22 cellular contexts compared by ENCODE assay signal in genomic region chr20:22315771-22316170, GRCh38.
A peak's percentile ranks its signal among the peaks of the same experiment; 100 is the strongest.
DNase-seq lines count a peak whose midpoint lies in the region; ATAC-seq and TF ChIP-seq lines count a peak whose summit lies in the region.
"Had no signal": no experiment of that assay in that cellular context is flagged by ENCODE, and none has a peak within 500 bp of the region (broad histone marks: within the 10 kb centered on the region; RNA-seq: fewer than 3 reads in every experiment).

No MANE protein-coding gene starts in this region.

- H2BK5ac ChIP-seq in trophoblast cell (ENCODE audit: low read depth, low read length, poor library complexity): no peak overlapping the region

- H3K14ac ChIP-seq in trophoblast cell (ENCODE audit: low read length): no peak overlapping the region

- H2BK120ac ChIP-seq in trophoblast cell (ENCODE audit: insufficient read depth, low read length, poor library complexity): no peak overlapping the region

- H3K9me3 Mint-ChIP-seq in chondrocyte (ENCODE audit: low read depth): no peaks in the 10 kb centered on the region
- peaks cover 2% of the 10 kb centered on the region for H3K9me3 Mint-ChIP-seq in activated naive CD4-positive, alpha-beta T cell treated with anti-CD3 and anti-CD28 coated beads for 36 hours

- no peak overlapping the region for H3K4ac ChIP-seq in trophoblast cell (ENCODE audit: low read depth, low read length)

- H3K4me3 Mint-ChIP-seq in chondrocyte (ENCODE audit: unreplicated experiment): no peak overlapping the region
- no peak overlapping the region for H3K4me3 Mint-ChIP-seq in activated naive CD4-positive, alpha-beta T cell treated with anti-CD3 and anti-CD28 coated beads for 36 hours
- H3K4me3 Mint-ChIP-seq: CD4-positive, alpha-beta memory T cell had no signal

- no peaks in the 10 kb centered on the region for H3K79me2 ChIP-seq in MM.1S (ENCODE audit: low read length)
- H3K79me2 ChIP-seq in trophoblast cell (ENCODE audit: control insufficient read depth, insufficient read depth, low read length, poor library complexity): no peaks in the 10 kb centered on the region

- H2AFZ ChIP-seq in MM.1S (ENCODE audit: low read length) (no peak overlapping the region), trophoblast cell (ENCODE audit: insufficient read depth, low read length, poor library complexity) (no peak overlapping the region)

- H3K4me3 ChIP-seq in BLaER1 (no peak overlapping the region), MM.1S (ENCODE audit: low read length) (no peak overlapping the region), trophoblast cell (ENCODE audit: low read depth, low read length) (no peak overlapping the region), mucosa of descending colon (no peak overlapping the region)
- H3K4me3 ChIP-seq: A549 had no signal

- no peaks in the 10 kb centered on the region for H3K36me3 ChIP-seq in BLaER1
- no peaks in the 10 kb centered on the region for H3K36me3 ChIP-seq in MM.1S (replicated peaks; ENCODE audit: insufficient read depth, low read length)
- H3K36me3 ChIP-seq in trophoblast cell (ENCODE audit: control insufficient read depth in 1 of 2, insufficient read depth in 2 of 2, low read length in 2 of 2): no peaks in the 10 kb centered on the region
- H3K36me3 ChIP-seq in mucosa of descending colon (ENCODE audit: low read depth): no peaks in the 10 kb centered on the region
- H3K36me3 ChIP-seq: BE2C had no signal

- H3K36me3 Mint-ChIP-seq in chondrocyte (ENCODE audit: low read depth): no peaks in the 10 kb centered on the region
- H3K36me3 Mint-ChIP-seq in activated naive CD4-positive, alpha-beta T cell treated with anti-CD3 and anti-CD28 coated beads for 36 hours (ENCODE audit: low read depth): no peaks in the 10 kb centered on the region

- H3K79me1 ChIP-seq in trophoblast cell (ENCODE audit: low read length): no peaks in the 10 kb centered on the region

- H3K27ac ChIP-seq in BLaER1: no peak overlapping the region
- H3K27ac ChIP-seq in MM.1S (ENCODE audit: low read length): peak overlapping the region; percentile 39; the same call in 1 of the 2 replicates
- no peak overlapping the region for H3K27ac ChIP-seq in trophoblast cell (ENCODE audit: low read depth, low read length)
- H3K27ac ChIP-seq: 22Rv1, A549 had no signal

- ATAC-seq in mucosa of descending colon: no peak
- ATAC-seq: A549 had no signal

- H4K12ac ChIP-seq in trophoblast cell (ENCODE audit: low read depth, low read length): no peak overlapping the region

- H3K27me3 Mint-ChIP-seq in chondrocyte (ENCODE audit: low read depth): peaks cover 27% of the 10 kb centered on the region
- H3K27me3 Mint-ChIP-seq in activated naive CD4-positive, alpha-beta T cell treated with anti-CD3 and anti-CD28 coated beads for 36 hours (ENCODE audit: low read depth): no peaks in the 10 kb centered on the region

- peak; percentile 72 for DNase-seq in MM.1S
- DNase-seq in chondrocyte (ENCODE audit: low spot score): peak; percentile 49
- no peak for DNase-seq in trophoblast cell
- no peak for DNase-seq in activated naive CD4-positive, alpha-beta T cell treated with anti-CD3 and anti-CD28 coated beads for 36 hours
- no peak for DNase-seq in mucosa of descending colon
- no peak for DNase-seq in DMS79 treated with DMSO at 0.1 percent for 48 hours (lab: John Stamatoyannopoulos, UW)
- DNase-seq: ACHN; AML-193; BE2C; C1 segment of cervical spinal cord; Calu3; CD4-positive, alpha-beta memory T cell; COR-L47; DMS53; EL; GDM1; GOT3; H7; HCEC 1CT had no signal

- no peak overlapping the region for H4K8ac ChIP-seq in trophoblast cell (ENCODE audit: low read depth, low read length)

- no peak overlapping the region for H3K9ac ChIP-seq in BLaER1
- H3K9ac ChIP-seq in MM.1S (ENCODE audit: low read length): no peak overlapping the region
- H3K9ac ChIP-seq in trophoblast cell (ENCODE audit: low read length): peak overlapping the region; percentile 60

- peak overlapping the region; percentile 31; the same call in 1 of the 2 replicates for H3K4me2 ChIP-seq in BLaER1
- peak overlapping the region; percentile 40 for H3K4me2 ChIP-seq in MM.1S (ENCODE audit: low read depth, low read length)
- no peak overlapping the region for H3K4me2 ChIP-seq in trophoblast cell (ENCODE audit: low read length)
- H3K4me2 ChIP-seq: A549 had no signal

- no peaks in the 10 kb centered on the region for H3K9me3 ChIP-seq in BLaER1
- no peaks in the 10 kb centered on the region for H3K9me3 ChIP-seq in MM.1S (replicated peaks; ENCODE audit: insufficient read depth, low read length)
- H3K9me3 ChIP-seq in trophoblast cell (ENCODE audit: insufficient read depth, low read depth, low read length): peaks cover 3% of the 10 kb centered on the region
- no peaks in the 10 kb centered on the region for H3K9me3 ChIP-seq in mucosa of descending colon
- H3K9me3 ChIP-seq: A549, BE2C had no signal

- H3K18ac ChIP-seq in trophoblast cell (ENCODE audit: low read length): no peak overlapping the region

- CTCF ChIA-PET in activated naive CD4-positive, alpha-beta T cell treated with anti-CD3 and anti-CD28 coated beads for 36 hours (lab: Charles Lee): no interaction called here

- TF ChIP-seq CTCF in MM.1S (IDR thresholded peaks at IDR 0.05; ENCODE audit: low read length) (no peak), chondrocyte (IDR thresholded peaks at IDR 0.05) (no peak), mucosa of descending colon (IDR thresholded peaks at IDR 0.05) (no peak)

- peaks cover 4% of the 10 kb centered on the region for H3F3A ChIP-seq in MM.1S (ENCODE audit: insufficient read depth, low read length)

- no peak overlapping the region for H3K23ac ChIP-seq in trophoblast cell (ENCODE audit: low read length)

- H3K27me3 ChIP-seq in BLaER1 (no peaks in the 10 kb centered on the region), MM.1S (replicated peaks; ENCODE audit: insufficient read depth, low read length) (no peaks in the 10 kb centered on the region), trophoblast cell (ENCODE audit: insufficient read depth, low read length) (no peaks in the 10 kb centered on the region)
- H3K27me3 ChIP-seq: BE2C had no signal

- H3K27ac Mint-ChIP-seq in chondrocyte (ENCODE audit: unreplicated experiment): no peak overlapping the region
- H3K27ac Mint-ChIP-seq in activated naive CD4-positive, alpha-beta T cell treated with anti-CD3 and anti-CD28 coated beads for 36 hours: no peak overlapping the region
- H3K27ac Mint-ChIP-seq: CD4-positive, alpha-beta memory T cell had no signal

- no peak overlapping the region for H4K91ac ChIP-seq in trophoblast cell (ENCODE audit: low read depth, low read length)

- H4K20me1 ChIP-seq in BLaER1 (no peaks in the 10 kb centered on the region), MM.1S (ENCODE audit: insufficient read depth, low read length) (no peaks in the 10 kb centered on the region)

- H3K9me2 ChIP-seq in MM.1S (replicated peaks; ENCODE audit: insufficient read depth, low read length): no peaks in the 10 kb centered on the region

- H2BK12ac ChIP-seq in trophoblast cell (ENCODE audit: low read length): no peak overlapping the region

- peaks cover 5% of the 10 kb centered on the region; the same call in 1 of the 2 replicates for H3K4me1 ChIP-seq in BLaER1
- peaks cover 38% of the 10 kb centered on the region for H3K4me1 ChIP-seq in MM.1S (ENCODE audit: low read length)
- H3K4me1 ChIP-seq in trophoblast cell (ENCODE audit: control insufficient read depth in 1 of 2, insufficient read depth in 2 of 2, low read length in 2 of 2): no peaks in the 10 kb centered on the region
- no peaks in the 10 kb centered on the region for H3K4me1 ChIP-seq in mucosa of descending colon (ENCODE audit: low read depth)
- H3K4me1 ChIP-seq: A549, BE2C had no signal

- no peaks in the 10 kb centered on the region for H3K4me1 Mint-ChIP-seq in chondrocyte (ENCODE audit: low read depth)
- no peaks in the 10 kb centered on the region for H3K4me1 Mint-ChIP-seq in activated naive CD4-positive, alpha-beta T cell treated with anti-CD3 and anti-CD28 coated beads for 36 hours (ENCODE audit: low read depth)
- H3K4me1 Mint-ChIP-seq: CD4-positive, alpha-beta memory T cell had no signal

- intact Hi-C loops in activated naive CD4-positive, alpha-beta T cell treated with anti-CD3 and anti-CD28 coated beads for 36 hours (cut with micrococcal nuclease): no loop called here
- intact Hi-C loops in mucosa of descending colon (cut with DNase I, micrococcal nuclease): no loop called here

- WGBS in trophoblast cell (ENCODE audit: extremely low coverage, insufficient coverage, insufficient read length): no CpG with 5 or more reads among the region's 5 CpGs

- no peak overlapping the region for H2AK5ac ChIP-seq in trophoblast cell (ENCODE audit: low read length)

Comparison
In these comparisons a context has a peak if more than half of its experiments do, and no peak if none do; other contexts are left out.
1. DNase-seq: peak in MM.1S (single experiment) and chondrocyte (single experiment); none in trophoblast cell (0 of 2), activated naive CD4-positive, alpha-beta T cell treated with anti-CD3 and anti-CD28 coated beads for 36 hours (single experiment), mucosa of descending colon (0 of 3) and DMS79 treated with DMSO at 0.1 percent for 48 hours (single experiment).